In the genomic region with DNA sequence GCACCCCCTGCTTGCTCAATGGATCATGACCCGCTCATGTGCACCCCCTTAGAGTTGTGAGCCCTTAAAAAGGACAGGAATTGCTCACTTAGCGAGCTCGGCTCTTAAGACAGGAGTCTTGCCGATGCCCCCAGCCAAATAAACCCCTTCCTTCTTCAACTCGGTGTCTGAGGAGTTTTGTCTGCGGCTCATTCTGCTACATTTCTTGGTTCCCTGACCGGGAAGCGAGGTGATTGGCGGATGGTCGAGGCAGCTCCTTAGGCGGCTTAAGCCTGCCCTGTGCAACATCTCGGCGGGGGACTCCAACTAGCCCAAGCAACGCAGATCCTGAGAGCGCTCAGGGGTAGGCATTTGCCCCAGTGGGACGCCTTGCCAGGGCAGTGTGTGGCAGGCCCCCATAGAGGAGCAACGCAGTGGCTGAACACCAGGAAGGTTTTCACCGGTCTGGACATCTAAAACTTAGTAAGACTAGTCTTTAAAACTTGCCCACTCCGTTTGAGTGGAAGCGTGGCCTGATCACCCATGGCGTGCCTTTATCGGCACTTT, we compare ENCODE assay signal across 18 cellular contexts. TPM values are rescaled to one million over a fixed set of nuclear protein-coding genes. Genes with fewer than 3 reads are reported as not detected.
DNase-seq lines count a peak whose midpoint lies in the region; ATAC-seq, FAIRE-seq and TF ChIP-seq lines count a peak whose summit lies in the region.
"Had no signal": no experiment of that assay in that cellular context is flagged by ENCODE, and none has a peak within 500 bp of the region (broad histone marks: within the 10 kb centered on the region; RNA-seq: fewer than 3 reads in every experiment).

No MANE protein-coding gene starts in this region.

- H3K4me3 Mint-ChIP-seq in osteocyte (ENCODE audit: unreplicated experiment), result no peak overlapping the region
- H3K4me3 Mint-ChIP-seq: CD8-positive, alpha-beta memory T cell; H9 had no signal

- H3K9me3 ChIP-seq in esophagus muscularis mucosa, result no peaks in the 10 kb centered on the region
- H3K9me3 ChIP-seq: BLaER1, Caco-2 had no signal

- H3K27me3 Mint-ChIP-seq in osteocyte (ENCODE audit: unreplicated experiment), result no peaks in the 10 kb centered on the region

- FAIRE-seq in HTR-8/SVneo (lab: Jason Lieb, UNC), result no peak
- FAIRE-seq: GM19239, HepG2 had no signal

- intact Hi-C loops in esophagus muscularis mucosa (cut with DNase I), result no loop called here

- no peak overlapping the region for H3K4me3 ChIP-seq in esophagus muscularis mucosa
- H3K4me3 ChIP-seq: BLaER1 had no signal

- peaks cover 4% of the 10 kb centered on the region for H3K9me3 Mint-ChIP-seq in osteocyte (ENCODE audit: unreplicated experiment)
- H3K9me3 Mint-ChIP-seq: CD8-positive, alpha-beta memory T cell; H9 had no signal

- ATAC-seq in GM21447 (IDR thresholded peaks at IDR 0.05; ENCODE audit: unreplicated experiment) (no peak), foreskin keratinocyte (no peak)
- ATAC-seq: HepG2 had no signal

- H3K27me3 ChIP-seq in esophagus muscularis mucosa (no peaks in the 10 kb centered on the region), foreskin keratinocyte (no peaks in the 10 kb centered on the region)
- H3K27me3 ChIP-seq: BLaER1 had no signal

- 96% methylated on average over 19 of the region's 22 CpGs for WGBS in esophagus muscularis mucosa

- no peak for TF ChIP-seq EP300 in esophagus muscularis mucosa (IDR thresholded peaks at IDR 0.05)

- H3K4me1 Mint-ChIP-seq in osteocyte (ENCODE audit: unreplicated experiment), result peaks cover 9% of the 10 kb centered on the region
- H3K4me1 Mint-ChIP-seq: CD8-positive, alpha-beta memory T cell had no signal

- no peaks in the 10 kb centered on the region for H3K4me1 ChIP-seq in esophagus muscularis mucosa
- no peaks in the 10 kb centered on the region for H3K4me1 ChIP-seq in foreskin keratinocyte
- H3K4me1 ChIP-seq: Caco-2 had no signal

- TF ChIP-seq POLR2A in esophagus muscularis mucosa (IDR thresholded peaks at IDR 0.05; ENCODE audit: low read depth), result no peak

- TF ChIP-seq CTCF in esophagus muscularis mucosa (IDR thresholded peaks at IDR 0.05), result no peak
- no peak for TF ChIP-seq CTCF in osteocyte (IDR thresholded peaks at IDR 0.05)
- no peak for TF ChIP-seq CTCF in foreskin keratinocyte (conservative IDR thresholded peaks at IDR 0.05)

- H3K36me3 Mint-ChIP-seq in osteocyte (ENCODE audit: unreplicated experiment), result peaks cover 4% of the 10 kb centered on the region

- H3K27ac ChIP-seq in esophagus muscularis mucosa (replicated peaks in 1 of 4) (no peak overlapping the region), foreskin keratinocyte (no peak overlapping the region)
- H3K27ac ChIP-seq: BLaER1 had no signal

- H3K27ac Mint-ChIP-seq in osteocyte (ENCODE audit: unreplicated experiment), result no peak overlapping the region
- H3K27ac Mint-ChIP-seq: CD8-positive, alpha-beta memory T cell; H9 had no signal

- DNase-seq in activated CD8-positive, alpha-beta memory T cell treated with anti-CD3 and anti-CD28 coated beads for 24 hours, result peak; percentile 1
- no peak for DNase-seq in activated CD8-positive, alpha-beta memory T cell treated with anti-CD3 and anti-CD28 coated beads, Interleukin-2, amount 50 U/mL, for 48 hours
- DNase-seq in esophagus muscularis mucosa (ENCODE audit: extremely low spot score), result peak; percentile 80
- DNase-seq in osteocyte (ENCODE audit: extremely low spot score, unreplicated experiment), result peak; percentile 80
- no peak for DNase-seq in HTR-8/SVneo (ENCODE audit: insufficient read length, low spot score)
- DNase-seq in foreskin keratinocyte, result no peak
- DNase-seq: 8988T; AML-193; Caco-2; CD8-positive, alpha-beta memory T cell; DND-41; GDM1; GOT3; H9 had no signal

- H3K36me3 ChIP-seq in esophagus muscularis mucosa, result no peaks in the 10 kb centered on the region
- H3K36me3 ChIP-seq: BLaER1 had no signal

RNA-seq across cellular contexts. Expression of a gene that starts 9.5 kb away (rescaled TPM):
- 10 to 100 TPM in 3 of 4 donors, 1 to 10 TPM in 1; 8.3 to 17.6 (median 13.8) TPM for total RNA-seq in esophagus muscularis mucosa
- 9.8 and 10.7 TPM in 2 replicates for total RNA-seq in osteocyte
- 0.11 and 0.95 TPM in 2 replicates for total RNA-seq in foreskin keratinocyte
- polyA plus RNA-seq in foreskin keratinocyte, result 0.14 and 0.41 TPM in 2 replicates
- total RNA-seq: CD8-positive, alpha-beta memory T cell; HepG2 had no signal
- polyA plus RNA-seq: CD8-positive, alpha-beta memory T cell had no signal

Comparison
In these comparisons a context has a peak if more than half of its experiments do, and no peak if none do; other contexts are left out.
1. DNase-seq: peak in activated CD8-positive, alpha-beta memory T cell treated with anti-CD3 and anti-CD28 coated beads for 24 hours (single experiment), esophagus muscularis mucosa (single experiment) and osteocyte (single experiment); none in activated CD8-positive, alpha-beta memory T cell treated with anti-CD3 and anti-CD28 coated beads, Interleukin-2, amount 50 U/mL, for 48 hours (single experiment), HTR-8/SVneo (single experiment) and foreskin keratinocyte (0 of 2).